6 cellular contexts compared by ENCODE assay signal in genomic region chr1:13245841-13246553, GRCh38. TPM values are rescaled to one million over a fixed set of nuclear protein-coding genes. Genes with fewer than 3 reads are reported as not detected.
"Had no signal": no experiment of that assay in that cellular context is flagged by ENCODE, and none has a peak within 500 bp of the region (broad histone marks: within the 10 kb centered on the region; RNA-seq: fewer than 3 reads in every experiment).

No MANE protein-coding gene starts in this region.

RNA-seq across cellular contexts. Expression of gene PRAMEF5, which starts 8.0 kb away (rescaled TPM):
- total RNA-seq: GM23248, H4, H7, HepG2, HFFc6, HT1080 had no signal

RNA-seq across cellular contexts. Expression of gene PRAMEF18, which starts 20.0 kb away (rescaled TPM):
- total RNA-seq: GM23248, H4, H7, HepG2, HFFc6, HT1080 had no signal

RNA-seq across cellular contexts. Expression of gene PRAMEF8, which starts 38.9 kb away (rescaled TPM):
- total RNA-seq: GM23248, H4, H7, HepG2, HFFc6, HT1080 had no signal

RNA-seq across cellular contexts. Expression of gene PRAMEF13, which starts 44.8 kb away (rescaled TPM):
- total RNA-seq: GM23248, H4, H7, HepG2, HFFc6, HT1080 had no signal

RNA-seq across cellular contexts. Expression of gene PRAMEF33, which starts 57.3 kb away (rescaled TPM):
- total RNA-seq: GM23248, H4, H7, HepG2, HFFc6, HT1080 had no signal
